Comparison of ENCODE assay signal across 21 cellular contexts in genomic region chr2:48543895-48544294, GRCh38.
"Had no signal": no experiment of that assay in that cellular context is flagged by ENCODE, and none has a peak within 500 bp of the region (broad histone marks: within the 10 kb centered on the region; RNA-seq: fewer than 3 reads in every experiment).

No MANE protein-coding gene starts in this region.

- H3K4me1 ChIP-seq: prostate gland had no signal

- H3K36me3 ChIP-seq: ovary, prostate gland, right atrium auricular region, suprapubic skin had no signal

- DNase-seq: activated CD4-positive, alpha-beta T cell treated with anti-CD3 and anti-CD28 coated beads, Interleukin-2, amount 10 ng/mL, durations not matched to agents 7 days and 5 days; activated CD8-positive, alpha-beta memory T cell treated with anti-CD3 and anti-CD28 coated beads, Interleukin-2, amount 10 ng/mL, durations not matched to agents 7 days and 5 days; activated CD8-positive, alpha-beta T cell treated with anti-CD3 and anti-CD28 coated beads for 36 hours; activated gamma-delta T cell; activated naive CD4-positive, alpha-beta T cell treated with anti-CD3 and anti-CD28 coated beads, Interleukin-2, amount 50 U/mL, for 16 hours; activated naive CD8-positive, alpha-beta T cell treated with anti-CD3 and anti-CD28 coated beads, Interleukin-2, amount 50 U/mL, for 24 hours; activated T-cell treated with anti-CD3 and anti-CD28 coated beads for 4 hours; anterior cingulate cortex; caudate nucleus; dorsolateral prefrontal cortex; effector memory CD8-positive, alpha-beta T cell; foreskin melanocyte; hypothalamus; ovary; stimulated activated CD4-positive, alpha-beta T cell treated with anti-CD3 and anti-CD28 coated beads, Interleukin-12 subunit alpha, Interleukin-12 subunit beta, amount 100 ng/mL, for 4 hours; stimulated activated CD4-positive, alpha-beta T cell treated with anti-CD3 and anti-CD28 coated beads, Interleukin-4, amount 100 ng/mL, for 4 hours; stimulated activated naive CD8-positive, alpha-beta T cell treated with anti-CD3 and anti-CD28 coated beads, Interleukin-15, Interleukin-2, amounts not matched to agents 100 U/mL and 50 U/mL, for 24 hours had no signal

- H3K4me3 ChIP-seq: dorsolateral prefrontal cortex, ovary, prostate gland, right atrium auricular region, suprapubic skin, tibial nerve had no signal

- H3K27ac ChIP-seq: dorsolateral prefrontal cortex, prostate gland, suprapubic skin had no signal

- H3K27me3 ChIP-seq: ovary, right atrium auricular region, suprapubic skin, tibial nerve had no signal

- H3K9me3 ChIP-seq: ovary, prostate gland, right atrium auricular region, suprapubic skin, tibial nerve had no signal
